30 cellular contexts compared by ENCODE assay signal in the genomic region with DNA sequence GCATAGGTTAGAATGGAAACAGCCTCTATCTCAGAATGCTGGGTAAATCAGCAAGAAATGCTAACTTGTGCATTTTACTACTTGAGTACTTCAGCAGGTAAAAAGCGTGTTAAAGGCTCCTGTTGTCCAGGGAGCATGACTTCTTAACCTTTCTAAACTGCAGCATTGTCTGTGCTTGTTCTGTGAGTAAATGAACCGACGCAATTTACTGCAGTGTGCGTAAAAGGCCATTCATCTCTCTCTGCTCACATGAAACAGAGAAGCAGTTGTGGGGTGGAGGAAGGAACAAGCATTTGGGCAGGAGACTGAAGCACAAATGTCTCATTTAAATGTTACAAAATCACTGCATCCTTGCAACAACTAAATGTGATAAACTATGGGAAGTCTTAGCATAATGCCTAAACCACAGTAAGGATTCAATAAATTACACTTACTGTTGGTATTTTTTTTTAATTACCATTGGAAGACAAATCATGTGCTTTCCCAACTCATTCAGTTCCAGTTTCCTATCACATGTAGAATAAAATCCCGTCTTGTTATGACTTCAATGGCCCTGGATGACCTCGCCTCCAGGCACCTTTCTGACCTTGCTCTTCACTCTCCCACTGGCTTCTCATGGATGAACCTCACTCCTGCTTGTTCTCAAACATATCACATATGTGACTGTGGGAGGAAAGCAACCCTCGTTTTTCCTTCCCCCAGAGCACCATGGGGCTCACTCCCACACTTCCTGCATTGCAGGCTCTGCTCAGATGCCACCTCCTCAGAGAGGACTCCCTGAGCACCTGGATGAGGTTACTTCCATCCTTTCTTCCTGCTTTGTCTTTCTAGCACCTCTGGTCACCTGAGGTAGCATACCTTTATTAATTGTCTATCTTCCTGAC. TPM values are rescaled to one million over a fixed set of nuclear protein-coding genes. Genes with fewer than 3 reads are reported as not detected.
A peak's percentile ranks its signal among the peaks of the same experiment; 100 is the strongest.
DNase-seq lines count a peak whose midpoint lies in the region; ATAC-seq and TF ChIP-seq lines count a peak whose summit lies in the region.
"Had no signal": no experiment of that assay in that cellular context is flagged by ENCODE, and none has a peak within 500 bp of the region (broad histone marks: within the 10 kb centered on the region; RNA-seq: fewer than 3 reads in every experiment).

No MANE protein-coding gene starts in this region.

- H3K36me3 ChIP-seq in HEK293 (ENCODE audit: control insufficient read depth in 2 of 2, insufficient read depth in 1 of 2, low read length in 2 of 2): no peaks in the 10 kb centered on the region
- no peaks in the 10 kb centered on the region for H3K36me3 ChIP-seq in naive thymus-derived CD4-positive, alpha-beta T cell (ENCODE audit: control insufficient read depth in 2 of 3, insufficient read depth in 3 of 3, low read length in 3 of 3)

- no peaks in the 10 kb centered on the region for H3K27me3 ChIP-seq in naive thymus-derived CD4-positive, alpha-beta T cell (ENCODE audit: control insufficient read depth in 2 of 2, insufficient read depth in 2 of 2, low read length in 2 of 2)

- TF ChIP-seq CTCF in HEK293 (tag by site-specific recombination; IDR thresholded peaks at IDR 0.05) (no peak), progenitor cell of endocrine pancreas (IDR thresholded peaks at IDR 0.05; ENCODE audit: unreplicated experiment) (no peak)

- DNase-seq in NCI-H69 (lab: John Stamatoyannopoulos, UW) (peak; percentile 28), foreskin melanocyte (peak; percentile 91), progenitor cell of endocrine pancreas (ENCODE audit: low spot score, unreplicated experiment) (no peak), left lobe of liver (ENCODE audit: low spot score) (no peak), SHP77 treated with DMSO at 0.1 percent for 48 hours (lab: John Stamatoyannopoulos, UW) (no peak)
- DNase-seq in naive thymus-derived CD4-positive, alpha-beta T cell: no peak
- DNase-seq in activated CD4-positive, alpha-beta T cell treated with anti-CD3 and anti-CD28 coated beads, Interleukin-2, amount 50 U/mL, for 48 hours: no peak
- DNase-seq: C1 segment of cervical spinal cord; Calu3; CD8-positive, alpha-beta memory T cell; DMS153; DND-41; NCI-H1092 treated with DMSO at 0.1 percent for 48 hours; NCI-H1694; NCI-H2029 treated with DMSO at 0.1 percent for 48 hours; NCI-H226; NCI-H510A treated with DMSO at 0.1 percent for 48 hours; NCI-H82; NK-92 treated with Interleukin-12 subunit alpha and Interleukin-12 subunit beta, amount 100 ng/mL, for 24 hours; SIG-M5; SK-N-SH; SW 1271 had no signal

- intact Hi-C loops in naive thymus-derived CD4-positive, alpha-beta T cell (cut with micrococcal nuclease): no loop called here

- no peaks in the 10 kb centered on the region for H3K4me1 ChIP-seq in HEK293 (ENCODE audit: control insufficient read depth, insufficient read depth, low read length)
- H3K4me1 ChIP-seq in naive thymus-derived CD4-positive, alpha-beta T cell (ENCODE audit: control insufficient read depth in 2 of 2, insufficient read depth in 2 of 2, low read length in 2 of 2): no peaks in the 10 kb centered on the region

- no peak overlapping the region for H3K4me3 ChIP-seq in HEK293 (ENCODE audit: low read depth, low read length)
- H3K4me3 ChIP-seq in naive thymus-derived CD4-positive, alpha-beta T cell (ENCODE audit: low read length): no peak overlapping the region

- H3K4me3 Mint-ChIP-seq in progenitor cell of endocrine pancreas (ENCODE audit: low read depth): no peak overlapping the region
- H3K4me3 Mint-ChIP-seq in naive thymus-derived CD4-positive, alpha-beta T cell: no peak overlapping the region
- H3K4me3 Mint-ChIP-seq: CD8-positive, alpha-beta memory T cell had no signal

- CTCF ChIA-PET in HEK293 (lab: Yijun Ruan, JAX): interaction anchor here (1.1 to 2.4 kb wide), 2 partner anchors 25 to 40 kb away, joined by 3 to 7 read pairs; no protein-coding TSS in a partner anchor
- CTCF ChIA-PET in naive thymus-derived CD4-positive, alpha-beta T cell (lab: Charles Lee): no interaction called here

- H3K9me3 ChIP-seq in HEK293 (ENCODE audit: control insufficient read depth, insufficient read depth, low read depth, low read length): no peaks in the 10 kb centered on the region
- no peaks in the 10 kb centered on the region for H3K9me3 ChIP-seq in naive thymus-derived CD4-positive, alpha-beta T cell (ENCODE audit: control insufficient read depth in 2 of 3, low read length in 3 of 3)
- H3K9me3 ChIP-seq: SK-N-SH had no signal

- H3K4me1 Mint-ChIP-seq in progenitor cell of endocrine pancreas (ENCODE audit: low read depth): peaks cover 17% of the 10 kb centered on the region
- no peaks in the 10 kb centered on the region for H3K4me1 Mint-ChIP-seq in naive thymus-derived CD4-positive, alpha-beta T cell
- H3K4me1 Mint-ChIP-seq: CD8-positive, alpha-beta memory T cell had no signal

- H3K27me3 Mint-ChIP-seq in progenitor cell of endocrine pancreas: no peaks in the 10 kb centered on the region
- H3K27me3 Mint-ChIP-seq in naive thymus-derived CD4-positive, alpha-beta T cell: peaks cover 11 to 19% (median 15%) of the 10 kb centered on the region in 5 donors

- POLR2A ChIA-PET in HEK293 (lab: Yijun Ruan, JAX): no interaction called here
- POLR2A ChIA-PET in naive thymus-derived CD4-positive, alpha-beta T cell (lab: Charles Lee): no interaction called here

- no peaks in the 10 kb centered on the region for H3K36me3 Mint-ChIP-seq in progenitor cell of endocrine pancreas (ENCODE audit: insufficient read depth)
- peaks cover 0 to 3% (median 0%) of the 10 kb centered on the region in 5 donors for H3K36me3 Mint-ChIP-seq in naive thymus-derived CD4-positive, alpha-beta T cell
- H3K36me3 Mint-ChIP-seq: CD8-positive, alpha-beta memory T cell had no signal

- H3K27ac ChIP-seq in HEK293 (ENCODE audit: extremely low read depth, low read depth, low read length): no peak overlapping the region
- H3K27ac ChIP-seq in naive thymus-derived CD4-positive, alpha-beta T cell (ENCODE audit: low read depth, low read length): no peak overlapping the region
- H3K27ac ChIP-seq: RWPE1 had no signal

- no peak for ATAC-seq in naive thymus-derived CD4-positive, alpha-beta T cell
- ATAC-seq in left lobe of liver: no peak
- ATAC-seq: HCT116, Panc1 had no signal

- H3K27ac Mint-ChIP-seq in progenitor cell of endocrine pancreas: peak overlapping the region; percentile 51
- no peak overlapping the region for H3K27ac Mint-ChIP-seq in naive thymus-derived CD4-positive, alpha-beta T cell

- no peaks in the 10 kb centered on the region for H3K9me3 Mint-ChIP-seq in progenitor cell of endocrine pancreas (ENCODE audit: low read depth)
- H3K9me3 Mint-ChIP-seq in naive thymus-derived CD4-positive, alpha-beta T cell: no peaks in the 10 kb centered on the region
- H3K9me3 Mint-ChIP-seq: CD8-positive, alpha-beta memory T cell had no signal

TF ChIP-seq in HEK293, 187 proteins besides CTCF, POLR2A, EP300 and RAD21:
- TF ChIP-seq ZNF121 (tag by site-specific recombination; IDR thresholded peaks at IDR 0.05) (no peak), ZFHX2 (tag by site-specific recombination; conservative IDR thresholded peaks at IDR 0.05) (peak; percentile 79), EGR2 (tag by site-specific recombination; IDR thresholded peaks at IDR 0.05; ENCODE audit: low read depth) (peak; percentile 80)
TF ChIP-seq in HEK293: peak in this region for 2.

RNA-seq across cellular contexts. Expression of a gene that starts 21.6 kb away (rescaled TPM):
- total RNA-seq in progenitor cell of endocrine pancreas: 1.0 TPM in 2 replicates
- total RNA-seq in naive thymus-derived CD4-positive, alpha-beta T cell: 1 to 10 TPM in 1 of 5 experiments, under 1 TPM in 4; 0.15 to 1.1 (median 0.40) TPM
- polyA plus RNA-seq in naive thymus-derived CD4-positive, alpha-beta T cell: 1 to 10 TPM in 1 of 2 donors, under 1 TPM in 1; 0.27 to 3.9 TPM
- total RNA-seq in left lobe of liver: not detected
- total RNA-seq: A673; CD8-positive, alpha-beta memory T cell; H4; HT-29; OCI-LY7 had no signal

RNA-seq across cellular contexts. Expression of a gene that starts 28.7 kb away (rescaled TPM):
- total RNA-seq in progenitor cell of endocrine pancreas (not detected in 2 replicates), left lobe of liver (not detected)
- total RNA-seq in naive thymus-derived CD4-positive, alpha-beta T cell: not detected
- polyA plus RNA-seq in naive thymus-derived CD4-positive, alpha-beta T cell: not detected
- total RNA-seq: Calu3; CD8-positive, alpha-beta memory T cell; HT-29; OCI-LY7 had no signal
- polyA plus RNA-seq: CD8-positive, alpha-beta memory T cell had no signal

Comparison
In these comparisons a context has a peak if more than half of its experiments do, and no peak if none do; other contexts are left out.
1. DNase-seq: peak in NCI-H69 (single experiment) and foreskin melanocyte (single experiment); none in progenitor cell of endocrine pancreas (single experiment), naive thymus-derived CD4-positive, alpha-beta T cell (0 of 9), left lobe of liver (single experiment), activated CD4-positive, alpha-beta T cell treated with anti-CD3 and anti-CD28 coated beads, Interleukin-2, amount 50 U/mL, for 48 hours (0 of 2) and SHP77 treated with DMSO at 0.1 percent for 48 hours (single experiment).